In the genomic region with DNA sequence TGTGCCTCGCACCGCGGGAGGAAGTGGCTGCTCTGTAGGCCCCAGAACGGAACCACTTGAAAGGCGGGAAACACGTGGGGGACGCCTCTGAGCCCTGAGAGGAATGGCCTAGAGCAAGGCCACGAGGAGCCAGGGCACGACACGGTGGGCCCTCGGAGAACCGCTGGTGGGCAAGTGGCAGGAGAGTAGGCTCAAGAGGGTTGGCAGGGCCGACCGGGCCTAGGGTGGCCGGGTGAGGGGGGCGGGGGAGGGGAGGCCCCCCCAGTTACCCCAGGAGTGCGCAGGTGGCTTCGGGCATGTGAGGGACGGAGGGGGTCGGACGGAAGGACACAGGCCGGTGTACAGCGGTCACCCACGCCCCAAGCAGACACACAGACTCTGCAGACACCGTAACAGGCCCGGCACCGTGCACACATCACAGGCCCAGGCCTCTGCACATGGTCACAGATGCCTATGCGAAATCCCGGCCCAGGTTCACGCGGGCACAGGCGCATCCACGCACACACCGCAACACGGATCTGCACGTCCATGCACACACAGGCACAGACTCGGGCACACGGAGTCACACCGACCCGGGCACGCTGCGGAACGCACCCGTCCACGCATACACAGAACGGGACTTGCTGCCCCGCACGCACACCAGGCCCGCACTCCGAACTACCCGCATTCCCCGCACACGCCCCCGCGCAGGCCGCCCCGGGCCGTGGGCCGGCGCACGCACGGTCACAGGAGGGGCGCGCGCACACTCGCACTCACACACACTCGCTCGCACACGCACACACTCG, we compare ENCODE assay signal across 8 cellular contexts. TPM values are rescaled to one million over a fixed set of nuclear protein-coding genes. Genes with fewer than 3 reads are reported as not detected.
A peak's percentile ranks its signal among the peaks of the same experiment; 100 is the strongest.
DNase-seq lines count a peak whose midpoint lies in the region; ATAC-seq, FAIRE-seq and TF ChIP-seq lines count a peak whose summit lies in the region.

A gene with protein sequence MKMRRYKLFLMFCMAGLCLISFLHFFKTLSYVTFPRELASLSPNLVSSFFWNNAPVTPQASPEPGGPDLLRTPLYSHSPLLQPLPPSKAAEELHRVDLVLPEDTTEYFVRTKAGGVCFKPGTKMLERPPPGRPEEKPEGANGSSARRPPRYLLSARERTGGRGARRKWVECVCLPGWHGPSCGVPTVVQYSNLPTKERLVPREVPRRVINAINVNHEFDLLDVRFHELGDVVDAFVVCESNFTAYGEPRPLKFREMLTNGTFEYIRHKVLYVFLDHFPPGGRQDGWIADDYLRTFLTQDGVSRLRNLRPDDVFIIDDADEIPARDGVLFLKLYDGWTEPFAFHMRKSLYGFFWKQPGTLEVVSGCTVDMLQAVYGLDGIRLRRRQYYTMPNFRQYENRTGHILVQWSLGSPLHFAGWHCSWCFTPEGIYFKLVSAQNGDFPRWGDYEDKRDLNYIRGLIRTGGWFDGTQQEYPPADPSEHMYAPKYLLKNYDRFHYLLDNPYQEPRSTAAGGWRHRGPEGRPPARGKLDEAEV (plus strand): TSS at position 751 of the 785 bp plus-strand sequence. CDS start 30,336 bp downstream, outside the sequence.

- no peaks in the 10 kb centered on the region for H3K4me1 ChIP-seq in gastrocnemius medialis

- peak within 1 kb of the TSS; percentile 79 for H3K4me3 ChIP-seq in GM12865 (ENCODE audit: low read depth, low read length)
- H3K4me3 ChIP-seq in gastrocnemius medialis, result peak within 1 kb of the TSS; percentile 39 to 58 (median 51)

- H3K36me3 Mint-ChIP-seq in T-cell, result peaks cover 4% of the 10 kb centered on the region

- no peaks in the 10 kb centered on the region for H3K36me3 ChIP-seq in gastrocnemius medialis

- H3K4me3 Mint-ChIP-seq in T-cell, result peak within 1 kb of the TSS; percentile 64 to 80 (median 70)

- ATAC-seq in T-cell (replicated peaks in 1 of 4) (peak in 3 of 4 experiments; percentile 64 to 69 (median 68)), gastrocnemius medialis (no peak), GM18505 (IDR thresholded peaks at IDR 0.05; ENCODE audit: unreplicated experiment) (no peak), HG02678 (IDR thresholded peaks at IDR 0.05; ENCODE audit: unreplicated experiment) (no peak)

- intact Hi-C loops in cardiac septum (cut with DNase I), result no loop called here
- intact Hi-C loops in gastrocnemius medialis (cut with DNase I; ENCODE audit: low total_unique reads), result no loop called here

- no peaks in the 10 kb centered on the region for H3K9me3 Mint-ChIP-seq in T-cell

- no peaks in the 10 kb centered on the region for H3K9me3 ChIP-seq in gastrocnemius medialis

- peak within 1 kb of the TSS in 1 of 2 donors; percentile 17 for H3K27ac Mint-ChIP-seq in T-cell

- TF ChIP-seq POLR2A in gastrocnemius medialis (IDR thresholded peaks at IDR 0.05), result no peak
- TF ChIP-seq POLR2A in H54 (IDR thresholded peaks at IDR 0.05; ENCODE audit: low read depth, low read length), result no peak
- no peak for TF ChIP-seq POLR2A in GM18505 (IDR thresholded peaks at IDR 0.05; ENCODE audit: borderline replicate concordance, extremely low read depth, insufficient read depth, insufficient read length)

- POLR2A ChIA-PET in T-cell (lab: Charles Lee), result no interaction called here

- in situ Hi-C loops in gastrocnemius medialis (cut with MboI; ENCODE audit: low sequenced_read_pairs in 4 of 4), result no loop called here

- peaks cover 23 to 50% of the 10 kb centered on the region in 2 donors for H3K27me3 Mint-ChIP-seq in T-cell

- DNase-seq in GM12865 (ENCODE audit: low read depth), result no peak
- peak in 20 of 34 experiments; percentile 12 to 57 (median 32) for DNase-seq in T-cell
- no peak for DNase-seq in cardiac septum (ENCODE audit: low spot score)
- no peak for DNase-seq in gastrocnemius medialis
- DNase-seq in H54 (ENCODE audit: insufficient read length, low spot score), result no peak
- DNase-seq in DMS79 treated with DMSO at 0.1 percent for 48 hours (lab: John Stamatoyannopoulos, UW), result no peak

- FAIRE-seq in H54 (lab: Jason Lieb, UNC), result no peak

- H3K4me1 Mint-ChIP-seq in T-cell, result peaks cover 19 to 28% (median 22%) of the 10 kb centered on the region in 3 donors

- peak within 1 kb of the TSS; percentile 34 to 75 (median 47) for H3K27ac ChIP-seq in gastrocnemius medialis

- no peak for TF ChIP-seq CTCF in GM12865 (IDR thresholded peaks at IDR 0.05; ENCODE audit: insufficient read depth, low read depth, low read length, missing control alignments)
- no peak for TF ChIP-seq CTCF in gastrocnemius medialis (IDR thresholded peaks at IDR 0.05 in 4 of 5, conservative IDR thresholded peaks at IDR 0.05 in 1 of 5)

- peaks cover 6 to 18% (median 10%) of the 10 kb centered on the region in 3 donors for H3K27me3 ChIP-seq in gastrocnemius medialis

- CTCF ChIA-PET in T-cell (lab: Charles Lee), result no interaction called here

RNA-seq across cellular contexts. Expression of the gene that starts here (rescaled TPM):
- total RNA-seq in T-cell, result 1 to 10 TPM in 3 of 5 donors, under 1 TPM in 2; 0.23 to 2.7 (median 1.1) TPM
- total RNA-seq in cardiac septum, result 24.1 TPM
- total RNA-seq in gastrocnemius medialis, result 1 to 10 TPM in 1 of 4 donors, under 1 TPM in 3; 0.55 to 1.0 (median 0.59) TPM

Comparison
In these comparisons a context has a peak if more than half of its experiments do, and no peak if none do; other contexts are left out.
1. DNase-seq: peak in T-cell (20 of 34); none in GM12865 (single experiment), cardiac septum (single experiment), gastrocnemius medialis (0 of 2), H54 (single experiment) and DMS79 treated with DMSO at 0.1 percent for 48 hours (single experiment).
2. ATAC-seq: peak in T-cell (3 of 4); none in gastrocnemius medialis (0 of 2), GM18505 (single experiment) and HG02678 (single experiment).